1 cellular context compared by ENCODE assay signal in genomic region chr20:35539756-35540212, GRCh38.
TF ChIP-seq lines count a peak whose summit lies in the region.

No MANE protein-coding gene starts in this region.

TF ChIP-seq in HepG2, 621 proteins besides CTCF, POLR2A, EP300 and RAD21 (continued from another document):
- TF ChIP-seq ZSCAN25 (CRISPR knock-in tag; IDR thresholded peaks at IDR 0.05) (no peak), AHDC1 (CRISPR knock-in tag; IDR thresholded peaks at IDR 0.05; ENCODE audit: borderline replicate concordance) (no peak), ZNF431 (CRISPR knock-in tag; IDR thresholded peaks at IDR 0.05; ENCODE audit: borderline replicate concordance, low read depth) (no peak), ZNF629 (CRISPR knock-in tag; conservative IDR thresholded peaks at IDR 0.05) (no peak), ZNF468 (CRISPR knock-in tag; IDR thresholded peaks at IDR 0.05) (no peak), FOXA3 (CRISPR knock-in tag; IDR thresholded peaks at IDR 0.05) (no peak), EZH2 (conservative IDR thresholded peaks at IDR 0.05; ENCODE audit: low read depth, low read length) (no peak)
